1 cellular context compared by ENCODE assay signal in genomic region chr10:51137741-51138529, GRCh38.
TF ChIP-seq lines count a peak whose summit lies in the region.

No MANE protein-coding gene starts in this region.

TF ChIP-seq in GM12878, 131 proteins besides CTCF, POLR2A, EP300 and RAD21 (continued from another document):
- TF ChIP-seq ELK1 (IDR thresholded peaks at IDR 0.05; ENCODE audit: low read depth, low read length) (no peak), ZSCAN29 (IDR thresholded peaks at IDR 0.05) (no peak), CBX3 (IDR thresholded peaks at IDR 0.05; ENCODE audit: borderline replicate concordance, low read depth) (no peak), NR2F1 (conservative IDR thresholded peaks at IDR 0.05) (no peak), SREBF2 (IDR thresholded peaks at IDR 0.05; ENCODE audit: low read length) (no peak)
TF ChIP-seq in GM12878: peak in this region for 0.
